Comparison of ENCODE assay signal across 21 cellular contexts in the genomic region with DNA sequence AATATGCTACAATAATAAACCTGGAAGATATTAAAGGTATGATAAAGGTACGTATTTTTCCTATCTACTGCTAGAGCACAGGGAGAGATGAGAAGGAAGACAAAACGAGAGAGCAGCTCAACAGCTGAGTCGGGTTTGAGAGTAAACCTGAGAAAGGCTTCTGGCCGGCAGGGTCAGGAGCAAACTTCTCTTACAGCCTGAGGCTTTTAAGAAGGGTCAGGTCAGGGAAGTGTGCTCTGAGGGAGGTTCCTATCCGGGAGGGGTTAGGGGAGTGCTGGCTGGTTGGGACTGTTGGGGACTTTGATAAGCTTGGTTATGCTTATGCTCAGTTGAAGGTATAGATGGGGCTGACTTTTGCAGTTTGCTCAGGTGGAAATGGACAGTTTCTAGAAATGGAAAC.
"Had no signal": no experiment of that assay in that cellular context is flagged by ENCODE, and none has a peak within 500 bp of the region (broad histone marks: within the 10 kb centered on the region; RNA-seq: fewer than 3 reads in every experiment).

No MANE protein-coding gene starts in this region.

- H3K4me3 Mint-ChIP-seq: activated naive CD8-positive, alpha-beta T cell treated with anti-CD3 and anti-CD28 coated beads for 36 hours; central memory CD8-positive, alpha-beta T cell; naive B cell; neural crest cell; type B pancreatic cell had no signal

- H3K27me3 Mint-ChIP-seq: activated naive CD8-positive, alpha-beta T cell treated with anti-CD3 and anti-CD28 coated beads for 36 hours; central memory CD8-positive, alpha-beta T cell; naive B cell; type B pancreatic cell had no signal

- H3K27me3 ChIP-seq: breast epithelium, spleen had no signal

- H3K27ac Mint-ChIP-seq: activated naive CD8-positive, alpha-beta T cell treated with anti-CD3 and anti-CD28 coated beads for 36 hours; naive B cell; type B pancreatic cell had no signal

- DNase-seq: activated CD4-positive, alpha-beta T cell treated with anti-CD3 and anti-CD28 coated beads, Interleukin-2, amount 50 U/mL, for 4 hours; activated CD8-positive, alpha-beta memory T cell treated with anti-CD3 and anti-CD28 coated beads for 24 hours; activated CD8-positive, alpha-beta memory T cell treated with anti-CD3 and anti-CD28 coated beads, Interleukin-2, amount 50 U/mL, for 4 hours; activated naive CD4-positive, alpha-beta T cell treated with Interleukin-2 at 50 U/mL for 16 hours; activated naive CD8-positive, alpha-beta T cell treated with anti-CD3 and anti-CD28 coated beads for 36 hours; activated T-cell treated with anti-CD3 and anti-CD28 coated beads, Interleukin-2, amount 50 U/mL, for 48 hours; foreskin fibroblast; left cardiac atrium; mesenchymal stem cell; naive B cell; spleen; stimulated activated CD4-positive, alpha-beta T cell treated with anti-CD3 and anti-CD28 coated beads, Interleukin-4, amount 100 ng/mL, for 1 hour; stimulated activated naive CD4-positive, alpha-beta T cell treated with Interleukin-2 at 50 U/mL for 16 hours had no signal

- H3K4me1 Mint-ChIP-seq: activated naive CD8-positive, alpha-beta T cell treated with anti-CD3 and anti-CD28 coated beads for 36 hours; central memory CD8-positive, alpha-beta T cell; naive B cell had no signal

- H3K36me3 ChIP-seq: breast epithelium, prostate gland, spleen, thoracic aorta had no signal

- H3K9me3 Mint-ChIP-seq: type B pancreatic cell had no signal

- H3K27ac ChIP-seq: breast epithelium, coronary artery, prostate gland, spleen, thoracic aorta had no signal

- ATAC-seq: left cardiac atrium, SK-N-SH treated with all-trans-retinoic acid at 6 μM for 48 hours had no signal

- H3K4me3 ChIP-seq: breast epithelium, coronary artery, prostate gland, spleen, thoracic aorta had no signal

- H3K36me3 Mint-ChIP-seq: activated naive CD8-positive, alpha-beta T cell treated with anti-CD3 and anti-CD28 coated beads for 36 hours; naive B cell; type B pancreatic cell had no signal

- H3K4me1 ChIP-seq: breast epithelium, prostate gland, spleen had no signal

- H3K9me3 ChIP-seq: breast epithelium, prostate gland, thoracic aorta had no signal
